8 cellular contexts compared by ENCODE assay signal in the genomic region with DNA sequence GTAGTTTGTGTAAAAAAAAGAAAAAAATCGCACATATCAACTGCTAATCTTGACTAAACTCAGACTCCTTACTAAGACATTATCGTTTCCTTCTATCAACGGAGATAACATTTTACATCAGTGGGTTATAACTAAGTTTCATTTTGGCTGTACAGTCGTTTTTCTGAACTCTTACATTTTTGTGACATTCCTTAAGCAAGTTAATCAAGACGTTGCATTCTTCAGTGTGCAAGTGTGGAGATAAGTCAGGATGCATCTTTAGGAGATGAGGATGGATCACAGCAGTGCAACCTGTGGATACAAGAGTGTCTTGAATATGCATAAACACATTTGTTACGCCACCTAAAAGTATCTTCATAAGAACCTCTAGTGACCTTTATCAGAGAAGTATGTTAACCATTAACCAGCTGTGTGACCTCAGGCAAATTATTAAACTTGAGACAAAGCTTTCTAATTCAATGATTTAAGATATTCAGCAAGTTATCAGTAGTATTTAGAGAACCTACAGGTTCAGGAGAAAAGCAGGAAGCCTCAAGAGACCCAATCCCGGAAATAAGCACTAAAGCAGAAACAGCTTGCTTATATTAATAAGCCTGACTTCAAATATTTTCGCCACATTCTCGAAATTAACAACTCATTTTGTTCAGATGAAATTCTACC. TPM values are rescaled to one million over a fixed set of nuclear protein-coding genes. Genes with fewer than 3 reads are reported as not detected.
A peak's percentile ranks its signal among the peaks of the same experiment; 100 is the strongest.
DNase-seq lines count a peak whose midpoint lies in the region; ATAC-seq and TF ChIP-seq lines count a peak whose summit lies in the region.

No MANE protein-coding gene starts in this region.

- no TSS peak for BruUV-seq in Calu3 (replicated peaks; lab: Mats Ljungman, UMichigan)

- DNase-seq in Calu3 (peak; percentile 28), NCI-H526 treated with DMSO at 0.1 percent for 48 hours (lab: John Stamatoyannopoulos, UW) (peak; percentile 23), glomerular visceral epithelial cell (ENCODE audit: extremely low spot score) (peak; percentile 53), BE2C (no peak), NCI-H1694 (lab: John Stamatoyannopoulos, UW) (no peak), medulla oblongata (ENCODE audit: extremely low spot score) (no peak)
- DNase-seq in activated CD8-positive, alpha-beta memory T cell treated with anti-CD3 and anti-CD28 coated beads for 24 hours, result no peak

- no peaks in the 10 kb centered on the region for H3K9me3 Mint-ChIP-seq in Calu3 (ENCODE audit: low read depth, unreplicated experiment)

- H3K27me3 Mint-ChIP-seq in Calu3 (ENCODE audit: unreplicated experiment), result no peaks in the 10 kb centered on the region

- no peaks in the 10 kb centered on the region for H3K9me3 ChIP-seq in BE2C

- no peak for TF ChIP-seq CTCF in Calu3 (IDR thresholded peaks at IDR 0.05; ENCODE audit: unreplicated experiment)
- TF ChIP-seq CTCF in BE2C (IDR thresholded peaks at IDR 0.05; ENCODE audit: low read depth, low read length), result no peak

- H3K36me3 Mint-ChIP-seq in Calu3 (ENCODE audit: insufficient read depth, unreplicated experiment), result peaks cover 19% of the 10 kb centered on the region

- no peaks in the 10 kb centered on the region for H3K27me3 ChIP-seq in BE2C

- peak overlapping the region; percentile 27 for H3K4me3 Mint-ChIP-seq in Calu3 (ENCODE audit: low read depth, unreplicated experiment)

- intact Hi-C loops in Calu3 (cut with micrococcal nuclease; ENCODE audit: unreplicated experiment), result no loop called here

- CTCF ChIA-PET in Calu3 (lab: Charles Lee), result interaction anchor here (0.6 to 1.8 kb wide), 5 partner anchors 15 to 153 kb away, joined by 3 to 4 read pairs (median 4); no protein-coding TSS in a partner anchor

- ATAC-seq in GM21390 (IDR thresholded peaks at IDR 0.05; ENCODE audit: unreplicated experiment), result peak; percentile 64

- H3K4me3 ChIP-seq in BE2C (ENCODE audit: low read depth, low read length), result no peak overlapping the region

- H3K27ac Mint-ChIP-seq in Calu3 (ENCODE audit: unreplicated experiment), result peak overlapping the region; percentile 21

- no peaks in the 10 kb centered on the region; the same call in 1 of the 2 replicates for H3K36me3 ChIP-seq in BE2C

- H3K4me1 Mint-ChIP-seq in Calu3 (ENCODE audit: low read depth, unreplicated experiment), result peaks cover 72% of the 10 kb centered on the region

- H3K4me1 ChIP-seq in BE2C, result no peaks in the 10 kb centered on the region

RNA-seq across cellular contexts. Expression of gene CMC2, which starts 9.4 kb away (rescaled TPM):
- total RNA-seq in Calu3 (2022), result 111 and 123 TPM in 2 replicates
- polyA plus RNA-seq in BE2C (2012; ENCODE audit: insufficient read depth, insufficient read length, low read depth), result 65.0 TPM

RNA-seq across cellular contexts. Expression of gene CENPN, which starts 9.7 kb away (rescaled TPM):
- total RNA-seq in Calu3 (2022), result 72.2 and 81.5 TPM in 2 replicates
- polyA plus RNA-seq in BE2C (2012; ENCODE audit: insufficient read depth, insufficient read length, low read depth), result 11.8 TPM

RNA-seq across cellular contexts. Expression of gene ATMIN, which starts 38.4 kb away (rescaled TPM):
- total RNA-seq in Calu3 (2022), result 61.3 and 64.3 TPM in 2 replicates
- polyA plus RNA-seq in BE2C (2012; ENCODE audit: insufficient read depth, insufficient read length, low read depth), result 27.6 TPM

Comparison
In these comparisons a context has a peak if more than half of its experiments do, and no peak if none do; other contexts are left out.
1. DNase-seq: peak in Calu3 (single experiment), NCI-H526 treated with DMSO at 0.1 percent for 48 hours (single experiment) and glomerular visceral epithelial cell (single experiment); none in BE2C (single experiment), NCI-H1694 (single experiment), activated CD8-positive, alpha-beta memory T cell treated with anti-CD3 and anti-CD28 coated beads for 24 hours (single experiment) and medulla oblongata (single experiment).